ENCODE assay signal across 8 cellular contexts in genomic region chr16:1929105-1929504, GRCh38. TPM values are rescaled to one million over a fixed set of nuclear protein-coding genes. Genes with fewer than 3 reads are reported as not detected.
A peak's percentile ranks its signal among the peaks of the same experiment; 100 is the strongest.
DNase-seq lines count a peak whose midpoint lies in the region; ATAC-seq and TF ChIP-seq lines count a peak whose summit lies in the region.

No MANE protein-coding gene starts in this region.

- peak overlapping the region; percentile 74 for H3K4me2 ChIP-seq in parathyroid adenoma (ENCODE audit: low read length)

- no peak overlapping the region for H3K27ac ChIP-seq in parathyroid adenoma

- H2AFZ ChIP-seq in parathyroid adenoma: peak overlapping the region; percentile 100

- POLR2A ChIA-PET in T-cell (lab: Charles Lee): interaction anchor here in 1 of 2 donors (0.6 kb wide), 1 partner anchor 14 kb away, joined by 7 read pairs; the partner anchor contains the start of gene MSRB1

- H3K9me3 ChIP-seq in parathyroid adenoma (ENCODE audit: control insufficient read depth, low read length): no peaks in the 10 kb centered on the region

- H3K9ac ChIP-seq in parathyroid adenoma: peak overlapping the region; percentile 72

- H3K27me3 Mint-ChIP-seq in T-cell: peaks cover 0 to 3% of the 10 kb centered on the region in 2 donors

- H3K4me3 Mint-ChIP-seq in T-cell: peak overlapping the region; percentile 63 to 81 (median 78)

- CTCF ChIA-PET in T-cell (lab: Charles Lee): no interaction called here

- ATAC-seq in HG03196 (IDR thresholded peaks at IDR 0.05; ENCODE audit: unreplicated experiment) (peak; percentile 30), T-cell (replicated peaks in 1 of 4) (peak; percentile 29 to 48 (median 38)), HG02938 (IDR thresholded peaks at IDR 0.05; ENCODE audit: unreplicated experiment) (no peak)

- H3K4me3 ChIP-seq in fibroblast of villous mesenchyme (ENCODE audit: low read depth, low read length): peak overlapping the region; percentile 64
- H3K4me3 ChIP-seq in parathyroid adenoma (ENCODE audit: low read depth, low read length): peak overlapping the region; percentile 61

- H3K36me3 ChIP-seq in parathyroid adenoma (ENCODE audit: control insufficient read depth, insufficient read depth, low read length): no peaks in the 10 kb centered on the region

- H3K27ac Mint-ChIP-seq in T-cell: no peak overlapping the region

- H3K79me2 ChIP-seq in parathyroid adenoma: no peaks in the 10 kb centered on the region

- peak; percentile 30 for DNase-seq in ELR (ENCODE audit: low read depth)
- no peak for DNase-seq in T-cell
- DNase-seq in fibroblast of villous mesenchyme (ENCODE audit: low read depth): peak; percentile 41
- DNase-seq in activated gamma-delta T cell (lab: John Stamatoyannopoulos, UW): no peak
- DNase-seq in COLO829 (ENCODE audit: low spot score): no peak

- no peaks in the 10 kb centered on the region for H3K27me3 ChIP-seq in parathyroid adenoma (ENCODE audit: control insufficient read depth, insufficient read depth, low read length)

- TF ChIP-seq CTCF in fibroblast of villous mesenchyme (IDR thresholded peaks at IDR 0.05; ENCODE audit: insufficient read depth, low read depth, low read length) (no peak), parathyroid adenoma (IDR thresholded peaks at IDR 0.05) (no peak)

- H3K4me1 Mint-ChIP-seq in T-cell: peaks cover 0 to 3% (median 1%) of the 10 kb centered on the region in 3 donors

- H3K4me1 ChIP-seq in parathyroid adenoma: peaks cover 4% of the 10 kb centered on the region

- H3K36me3 Mint-ChIP-seq in T-cell: no peaks in the 10 kb centered on the region

- no peaks in the 10 kb centered on the region for H3K9me3 Mint-ChIP-seq in T-cell

RNA-seq across cellular contexts. Expression of gene HS3ST6, which starts 10.9 kb away (rescaled TPM):
- total RNA-seq in T-cell (not detected), fibroblast of villous mesenchyme (not detected in 2 replicates)

RNA-seq across cellular contexts. Expression of gene MSRB1, which starts 13.9 kb away (rescaled TPM):
- total RNA-seq in T-cell (10 to 100 TPM in 2 of 5 donors, 1 to 10 TPM in 3; 5.6 to 11.9 (median 9.6) TPM), fibroblast of villous mesenchyme (14.2 and 16.4 TPM in 2 replicates)

RNA-seq across cellular contexts. Expression of gene RPL3L, which starts 25.4 kb away (rescaled TPM):
- total RNA-seq in T-cell (not detected), fibroblast of villous mesenchyme (not detected in 2 replicates)

RNA-seq across cellular contexts. Expression of gene NDUFB10, which starts 30.2 kb away (rescaled TPM):
- 10 to 100 TPM; 46.3 to 96.5 (median 84.4) TPM for total RNA-seq in T-cell
- total RNA-seq in fibroblast of villous mesenchyme: 87.2 and 156 TPM in 2 replicates

RNA-seq across cellular contexts. Expression of gene RPS2, which starts 35.5 kb away (rescaled TPM):
- total RNA-seq in T-cell: 1,000 to 10,000 TPM; 3,208 to 3,662 (median 3,410) TPM
- total RNA-seq in fibroblast of villous mesenchyme: 1,294 and 1,994 TPM in 2 replicates

Comparison
In these comparisons a context has a peak if more than half of its experiments do, and no peak if none do; other contexts are left out.
1. DNase-seq: peak in ELR (single experiment) and fibroblast of villous mesenchyme (single experiment); none in T-cell (0 of 34), activated gamma-delta T cell (single experiment) and COLO829 (single experiment).